19 cellular contexts compared by ENCODE assay signal in the genomic region with DNA sequence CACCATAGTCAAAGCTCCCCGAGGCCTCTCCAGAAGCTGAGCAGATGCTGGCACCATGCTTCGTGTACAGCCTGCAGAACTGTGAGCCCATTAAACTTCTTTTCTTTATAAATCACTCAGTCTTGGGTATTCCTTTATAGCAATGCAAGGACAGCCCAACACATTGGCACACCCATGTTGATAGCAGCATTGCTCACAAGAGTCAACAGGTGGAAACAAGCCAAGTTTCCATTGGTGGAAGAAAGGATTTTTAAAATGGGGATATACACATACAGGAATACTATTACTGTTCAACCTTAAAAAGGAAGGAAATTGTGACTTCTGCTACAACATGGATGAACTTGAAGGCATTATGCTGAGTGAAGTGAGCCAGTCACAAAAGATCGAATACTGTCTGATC.
"Had no signal": no experiment of that assay in that cellular context is flagged by ENCODE, and none has a peak within 500 bp of the region (broad histone marks: within the 10 kb centered on the region; RNA-seq: fewer than 3 reads in every experiment).

No MANE protein-coding gene starts in this region.

- H3K4me2 ChIP-seq: hepatocyte had no signal

- H3K9me3 Mint-ChIP-seq: endodermal cell, nephron had no signal

- FAIRE-seq: endothelial cell of umbilical vein had no signal

- H3K4me1 ChIP-seq: sigmoid colon, uterus had no signal

- H3K27ac ChIP-seq: coronary artery, foreskin keratinocyte, hepatocyte, sigmoid colon, uterus had no signal

- H3K27me3 ChIP-seq: foreskin keratinocyte, hepatocyte, sigmoid colon, uterus had no signal

- H3K4me3 Mint-ChIP-seq: endodermal cell, naive B cell, nephron, type B pancreatic cell had no signal

- DNase-seq: central memory CD4-positive, alpha-beta T cell; effector CD4-positive, alpha-beta T cell; endodermal cell; midbrain; naive B cell; occipital lobe; sigmoid colon; stimulated activated CD4-positive, alpha-beta T cell treated with anti-CD3 and anti-CD28 coated beads, Interleukin-12 subunit alpha, Interleukin-12 subunit beta, amount 100 ng/mL, for 4 hours; stimulated activated naive CD4-positive, alpha-beta T cell treated with Interleukin-2 at 50 U/mL for 16 hours; uterus had no signal

- ATAC-seq: esophagus mucosa, left lobe of liver had no signal

- H3K27me3 Mint-ChIP-seq: type B pancreatic cell had no signal

- H3K36me3 Mint-ChIP-seq: naive B cell, type B pancreatic cell had no signal

- H2AFZ ChIP-seq: hepatocyte had no signal

- H3K4me1 Mint-ChIP-seq: naive B cell had no signal

- H3K79me2 ChIP-seq: hepatocyte had no signal

- H3K4me3 ChIP-seq: coronary artery, hepatocyte, sigmoid colon, skin epidermis, uterus had no signal

- H3K36me3 ChIP-seq: sigmoid colon, uterus had no signal

- H3K9me3 ChIP-seq: sigmoid colon, uterus had no signal

- H3K27ac Mint-ChIP-seq: endodermal cell, naive B cell, nephron, type B pancreatic cell had no signal
